Comparison of ENCODE assay signal across 10 cellular contexts in the genomic region with DNA sequence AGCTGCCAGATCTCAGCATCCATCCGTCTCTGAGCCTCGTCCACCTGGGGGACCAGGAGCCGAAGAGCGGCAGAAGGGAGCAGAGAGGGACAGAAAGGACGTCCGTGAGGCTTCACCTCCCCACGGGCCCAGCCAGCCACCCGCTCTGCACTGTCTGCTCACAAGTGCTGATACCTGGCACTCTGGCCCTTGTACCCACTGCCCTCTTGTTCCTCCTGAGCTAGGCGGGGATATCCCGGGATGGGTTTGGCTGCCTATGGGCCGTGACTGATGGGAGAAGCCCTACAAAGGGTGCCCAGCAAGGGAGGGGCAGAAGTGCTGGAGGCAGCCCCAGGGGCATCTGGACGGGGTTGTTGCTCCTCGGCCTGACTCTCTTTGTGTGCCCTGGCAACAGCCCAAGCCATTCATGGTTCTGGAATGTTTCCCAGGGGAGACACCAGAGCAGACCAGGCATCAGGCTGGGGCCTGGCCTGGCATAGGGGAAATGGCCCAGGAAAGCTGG.
DNase-seq lines count a peak whose midpoint lies in the region; TF ChIP-seq lines count a peak whose summit lies in the region.
"Had no signal": no experiment of that assay in that cellular context is flagged by ENCODE, and none has a peak within 500 bp of the region (broad histone marks: within the 10 kb centered on the region; RNA-seq: fewer than 3 reads in every experiment).

No MANE protein-coding gene starts in this region.

- H3K4me3 ChIP-seq in astrocyte of the cerebellum (ENCODE audit: low read depth, low read length) (no peak overlapping the region), tibial artery (no peak overlapping the region)
- H3K4me3 ChIP-seq: skin epidermis had no signal

- in situ Hi-C loops in astrocyte of the cerebellum (cut with HindIII; ENCODE audit: low sequenced_read_pairs): no loop called here

- H3K9me3 ChIP-seq in tibial artery: no peaks in the 10 kb centered on the region

- TF ChIP-seq CTCF in astrocyte of the cerebellum (IDR thresholded peaks at IDR 0.05; ENCODE audit: low read depth, low read length, missing control alignments): no peak
- no peak for TF ChIP-seq CTCF in tibial artery (IDR thresholded peaks at IDR 0.05)

- peaks cover 0 to 42% (median 27%) of the 10 kb centered on the region in 4 donors for H3K4me1 ChIP-seq in tibial artery

- H3K27ac ChIP-seq in tibial artery: peak overlapping the region; percentile 78 to 79

- intact Hi-C loops in tibial artery (cut with DNase I; ENCODE audit: low total_unique reads): loop anchor here (5.0 kb wide), 1 partner anchor 88 kb away; no protein-coding TSS in a partner anchor

- peak; percentile 49 for DNase-seq in NCI-H748 (lab: John Stamatoyannopoulos, UW; ENCODE audit: unreplicated experiment)
- no peak for DNase-seq in NCI-H748 treated with DMSO at 0.1 percent for 48 hours (lab: John Stamatoyannopoulos, UW)
- peak; percentile 64 for DNase-seq in astrocyte of the cerebellum (ENCODE audit: low read depth)
- peak; percentile 58 for DNase-seq in inferior parietal cortex (ENCODE audit: extremely low spot score)
- peak; percentile 93 to 97 for DNase-seq in tibial artery
- no peak for DNase-seq in central memory CD4-positive, alpha-beta T cell
- no peak for DNase-seq in activated CD4-positive, alpha-beta T cell treated with anti-CD3 and anti-CD28 coated beads for 48 hours
- no peak for DNase-seq in Kasumi-1 (lab: John Stamatoyannopoulos, UW)
- DNase-seq: CD4-positive, CD25-positive, alpha-beta regulatory T cell had no signal

- H3K27me3 ChIP-seq in tibial artery: no peaks in the 10 kb centered on the region

- peaks cover 68 to 98% (median 80%) of the 10 kb centered on the region in 3 donors for H3K36me3 ChIP-seq in tibial artery

Comparison
In these comparisons a context has a peak if more than half of its experiments do, and no peak if none do; other contexts are left out.
1. DNase-seq: peak in NCI-H748 (single experiment), astrocyte of the cerebellum (single experiment), inferior parietal cortex (single experiment) and tibial artery (2 of 2); none in NCI-H748 treated with DMSO at 0.1 percent for 48 hours (single experiment), central memory CD4-positive, alpha-beta T cell (single experiment), activated CD4-positive, alpha-beta T cell treated with anti-CD3 and anti-CD28 coated beads for 48 hours (single experiment) and Kasumi-1 (0 of 2).